Comparison of ENCODE assay signal across 7 cellular contexts in the genomic region with DNA sequence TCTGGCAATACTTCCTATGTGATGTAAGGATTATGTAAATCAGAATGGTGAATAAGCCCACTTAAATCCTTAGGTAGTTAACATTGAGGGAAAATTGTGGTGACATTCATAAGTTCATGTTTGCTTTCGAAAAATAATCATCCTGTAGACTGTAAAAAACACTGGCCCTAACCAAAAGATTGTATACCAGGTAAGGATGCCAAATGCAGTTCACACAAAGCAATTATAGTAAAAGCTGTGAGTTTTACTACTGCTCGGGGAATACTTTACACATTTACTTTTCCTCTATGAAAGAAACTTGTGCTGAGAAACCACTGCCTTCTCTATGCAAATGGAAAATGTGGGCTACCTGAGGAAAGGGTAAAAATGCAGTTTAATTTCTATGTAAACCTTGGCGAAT.
"Had no signal": no experiment of that assay in that cellular context is flagged by ENCODE, and none has a peak within 500 bp of the region (broad histone marks: within the 10 kb centered on the region; RNA-seq: fewer than 3 reads in every experiment).

No MANE protein-coding gene starts in this region.

- H3K9me3 Mint-ChIP-seq: HFFc6 had no signal

- H2AFZ ChIP-seq: GM23338 had no signal

- H3K27ac Mint-ChIP-seq: GM23338, H9, HFFc6, IgD-negative memory B cell had no signal

- H3K4me1 Mint-ChIP-seq: IgD-negative memory B cell had no signal

- H3K27ac ChIP-seq: HL-60 had no signal

- H3K4me2 ChIP-seq: GM23338 had no signal

- H3K36me3 Mint-ChIP-seq: IgD-negative memory B cell had no signal

- ATAC-seq: GM23338, HepG2 had no signal

- H3K4me3 ChIP-seq: GM23338 had no signal

- DNase-seq: H9, HCEC 1CT, HFFc6 had no signal

- H3K27me3 Mint-ChIP-seq: IgD-negative memory B cell had no signal

- H3K4me3 Mint-ChIP-seq: GM23338, H9, HFFc6, IgD-negative memory B cell had no signal
